ENCODE assay signal across 18 cellular contexts in the genomic region with DNA sequence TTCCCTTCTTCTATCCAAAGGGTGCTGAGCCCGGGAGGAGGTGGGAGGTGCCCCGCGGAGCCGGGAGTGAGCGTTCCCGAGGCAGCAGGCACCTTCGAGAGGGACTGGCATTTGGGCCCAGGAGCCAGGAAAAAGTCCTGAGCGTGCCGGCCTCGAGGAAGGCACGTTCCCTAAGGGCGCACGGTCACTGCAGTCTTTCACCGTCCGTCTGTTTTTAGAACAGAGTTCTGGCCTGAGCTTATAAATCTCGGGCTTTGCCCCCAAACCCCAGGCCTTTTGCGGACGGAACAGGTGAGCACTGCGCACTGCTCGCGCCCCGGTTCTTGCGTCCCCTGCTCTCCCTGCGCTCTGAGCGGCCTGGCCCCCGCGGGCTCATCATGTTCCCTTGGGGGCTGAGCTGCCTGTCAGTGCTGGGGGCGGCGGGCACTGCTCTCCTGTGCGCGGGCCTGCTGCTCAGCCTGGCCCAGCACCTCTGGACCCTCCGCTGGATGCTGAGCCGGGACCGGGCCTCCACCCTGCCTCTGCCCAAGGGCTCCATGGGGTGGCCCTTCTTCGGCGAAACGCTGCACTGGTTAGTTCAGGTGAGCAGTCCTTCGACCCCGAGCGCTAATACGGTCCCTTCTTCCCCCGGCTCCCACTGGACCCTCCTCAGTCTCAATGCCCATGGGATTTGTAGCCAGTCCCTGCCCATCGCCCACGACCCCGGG. TPM values are rescaled to one million over a fixed set of nuclear protein-coding genes. Genes with fewer than 3 reads are reported as not detected.
A peak's percentile ranks its signal among the peaks of the same experiment; 100 is the strongest.
DNase-seq lines count a peak whose midpoint lies in the region; ATAC-seq, FAIRE-seq and TF ChIP-seq lines count a peak whose summit lies in the region.
"Had no signal": no experiment of that assay in that cellular context is flagged by ENCODE, and none has a peak within 500 bp of the region (broad histone marks: within the 10 kb centered on the region; RNA-seq: fewer than 3 reads in every experiment).

No MANE protein-coding gene starts in this region.

- H3K9me3 ChIP-seq in astrocyte (ENCODE audit: insufficient read depth, low read depth, low read length) (peaks cover 5% of the 10 kb centered on the region), iPS-18c (ENCODE audit: control insufficient read depth, insufficient read depth, low read length) (no peaks in the 10 kb centered on the region)

- no peaks in the 10 kb centered on the region for H3K36me3 Mint-ChIP-seq in astrocyte (ENCODE audit: low read depth, unreplicated experiment)
- peaks cover 15% of the 10 kb centered on the region for H3K36me3 Mint-ChIP-seq in stimulated activated effector memory CD8-positive, alpha-beta T cell treated with anti-CD3 and anti-CD28 coated beads, Interleukin-12 subunit alpha, Interleukin-12 subunit beta, amount 100 ng/mL, for 72 hours

- peaks cover 18% of the 10 kb centered on the region for H3K4me1 ChIP-seq in astrocyte (ENCODE audit: insufficient read depth, low read length)

- no peaks in the 10 kb centered on the region for H3K79me2 ChIP-seq in astrocyte (ENCODE audit: insufficient read depth, low read length)

- H3K27me3 Mint-ChIP-seq in astrocyte (ENCODE audit: low read depth, unreplicated experiment) = peaks cover 65% of the 10 kb centered on the region

- in situ Hi-C loops in GM13977 (cut with MboI; ENCODE audit: low pct_unique_long_range_greater_than_20kb, low sequenced_read_pairs, unreplicated experiment) (no loop called here), brain microvascular endothelial cell (cut with HindIII; ENCODE audit: low pct_ligation_motif_present, low sequenced_read_pairs) (no loop called here)

- no peak for ATAC-seq in stimulated activated effector memory CD8-positive, alpha-beta T cell treated with anti-CD3 and anti-CD28 coated beads, Interleukin-12 subunit alpha, Interleukin-12 subunit beta, amount 100 ng/mL, for 72 hours
- ATAC-seq: HCT116 had no signal

- H4K20me1 ChIP-seq in astrocyte (ENCODE audit: insufficient read depth, low read length) = no peaks in the 10 kb centered on the region

- H3K4me3 ChIP-seq in astrocyte (ENCODE audit: insufficient read depth, low read depth, low read length) = no peak overlapping the region
- peak overlapping the region; percentile 44 for H3K4me3 ChIP-seq in iPS-18c (ENCODE audit: insufficient read depth, low read depth, low read length)
- H3K4me3 ChIP-seq in brain microvascular endothelial cell (ENCODE audit: low read depth, low read length) = no peak overlapping the region
- H3K4me3 ChIP-seq: PC-9, SJSA1 had no signal

- H3K4me3 Mint-ChIP-seq in astrocyte (ENCODE audit: unreplicated experiment) = no peak overlapping the region
- peak overlapping the region; percentile 66 for H3K4me3 Mint-ChIP-seq in stimulated activated effector memory CD8-positive, alpha-beta T cell treated with anti-CD3 and anti-CD28 coated beads, Interleukin-12 subunit alpha, Interleukin-12 subunit beta, amount 100 ng/mL, for 72 hours

- peak overlapping the region; percentile 53 for H3K4me2 ChIP-seq in astrocyte (ENCODE audit: low read length)
- H3K4me2 ChIP-seq: PC-9 had no signal

- FAIRE-seq in astrocyte (lab: Jason Lieb, UNC) = no peak
- FAIRE-seq: keratinocyte had no signal

- DNase-seq in GM13977 (ENCODE audit: low spot score) (peak; percentile 32), astrocyte (ENCODE audit: low read depth) (no peak), brain microvascular endothelial cell (no peak), foreskin melanocyte (no peak), SKM-1 treated with dmso at 0.1 percent for 144 hours (lab: John Stamatoyannopoulos, UW; ENCODE audit: unreplicated experiment) (no peak)
- DNase-seq in stimulated activated effector memory CD8-positive, alpha-beta T cell treated with anti-CD3 and anti-CD28 coated beads, Interleukin-12 subunit alpha, Interleukin-12 subunit beta, amount 100 ng/mL, for 72 hours (ENCODE audit: low spot score in 2 of 2) = peak in 1 of 2 donors; percentile 47
- DNase-seq: activated CD4-positive, alpha-beta T cell treated with anti-CD3 and anti-CD28 coated beads, Interleukin-2, amount 10 ng/mL, durations not matched to agents 24 days and 14 days; activated CD8-positive, alpha-beta memory T cell treated with anti-CD3 and anti-CD28 coated beads, Interleukin-2, amount 50 U/mL, for 48 hours; activated naive CD4-positive, alpha-beta T cell; aorta; NCI-H1417 treated with DMSO at 0.1 percent for 48 hours; NCI-H82; PC-9; substantia nigra had no signal

- no peaks in the 10 kb centered on the region for H3K36me3 ChIP-seq in astrocyte (ENCODE audit: insufficient read depth, low read length)
- no peaks in the 10 kb centered on the region for H3K36me3 ChIP-seq in brain microvascular endothelial cell (replicated peaks)

- H3K9ac ChIP-seq in astrocyte (ENCODE audit: low read length) = no peak overlapping the region

- no peak overlapping the region for H2AFZ ChIP-seq in astrocyte (ENCODE audit: low read depth, low read length)
- H2AFZ ChIP-seq: PC-9 had no signal

- H3K4me1 Mint-ChIP-seq in astrocyte (ENCODE audit: low read depth, unreplicated experiment) = no peaks in the 10 kb centered on the region
- H3K4me1 Mint-ChIP-seq in stimulated activated effector memory CD8-positive, alpha-beta T cell treated with anti-CD3 and anti-CD28 coated beads, Interleukin-12 subunit alpha, Interleukin-12 subunit beta, amount 100 ng/mL, for 72 hours = peaks cover 29% of the 10 kb centered on the region

- H3K27ac ChIP-seq in astrocyte (ENCODE audit: low read depth, low read length) (no peak overlapping the region), brain microvascular endothelial cell (no peak overlapping the region)
- H3K27ac ChIP-seq: PC-9, SJSA1 had no signal

- TF ChIP-seq CTCF in GM13977 (IDR thresholded peaks at IDR 0.05; ENCODE audit: extremely low read depth, insufficient read depth, missing control alignments) (no peak), astrocyte (IDR thresholded peaks at IDR 0.05; ENCODE audit: insufficient read depth, low read depth, low read length) (no peak), brain microvascular endothelial cell (IDR thresholded peaks at IDR 0.05; ENCODE audit: low read depth, low read length, missing control alignments) (no peak)

- no peak overlapping the region for H3K27ac Mint-ChIP-seq in astrocyte (ENCODE audit: unreplicated experiment)
- H3K27ac Mint-ChIP-seq in stimulated activated effector memory CD8-positive, alpha-beta T cell treated with anti-CD3 and anti-CD28 coated beads, Interleukin-12 subunit alpha, Interleukin-12 subunit beta, amount 100 ng/mL, for 72 hours = no peak overlapping the region
- H3K27ac Mint-ChIP-seq: activated CD4-positive, alpha-beta T cell treated with anti-CD3 and anti-CD28 coated beads, Interleukin-2, amount 10 ng/mL, durations not matched to agents 24 days and 14 days had no signal

- H3K27me3 ChIP-seq in astrocyte (ENCODE audit: insufficient read depth, low read length) = peaks cover 59% of the 10 kb centered on the region
- peaks cover 58% of the 10 kb centered on the region for H3K27me3 ChIP-seq in brain microvascular endothelial cell (replicated peaks)

- H3K9me3 Mint-ChIP-seq in astrocyte (ENCODE audit: unreplicated experiment) = peaks cover 26% of the 10 kb centered on the region
- H3K9me3 Mint-ChIP-seq in stimulated activated effector memory CD8-positive, alpha-beta T cell treated with anti-CD3 and anti-CD28 coated beads, Interleukin-12 subunit alpha, Interleukin-12 subunit beta, amount 100 ng/mL, for 72 hours = no peaks in the 10 kb centered on the region
- H3K9me3 Mint-ChIP-seq: activated CD4-positive, alpha-beta T cell treated with anti-CD3 and anti-CD28 coated beads, Interleukin-2, amount 10 ng/mL, durations not matched to agents 24 days and 14 days had no signal

RNA-seq across cellular contexts. Expression of a gene that starts 0.4 kb away (rescaled TPM):
- not detected in 2 replicates for total RNA-seq in astrocyte
- total RNA-seq: SJSA1 had no signal

RNA-seq across cellular contexts. Expression of a gene that starts 12.7 kb away (rescaled TPM):
- 0.18 and 0.53 TPM in 2 replicates for total RNA-seq in astrocyte
- total RNA-seq: activated CD4-positive, alpha-beta T cell treated with anti-CD3 and anti-CD28 coated beads, Interleukin-2, amount 10 ng/mL, durations not matched to agents 24 days and 14 days; aorta had no signal
